8 cellular contexts compared by ENCODE assay signal in genomic region chr1:23563003-23563402, GRCh38. TPM values are rescaled to one million over a fixed set of nuclear protein-coding genes. Genes with fewer than 3 reads are reported as not detected.
DNase-seq lines count a peak whose midpoint lies in the region; ATAC-seq and TF ChIP-seq lines count a peak whose summit lies in the region.

No MANE protein-coding gene starts in this region.

- WGBS in tibial nerve, 2 donors, result 44 to 57% methylated on average over 9 of the region's 9 CpGs

- peak overlapping the region in 1 of 2 donors; percentile 12 for H3K9ac ChIP-seq in mucosa of rectum (ENCODE audit: low read depth in 1 of 2, low read length in 2 of 2)

- no peaks in the 10 kb centered on the region for H3K9me3 Mint-ChIP-seq in activated T-cell treated with anti-CD3 and anti-CD28 coated beads, Interleukin-2, amount 50 U/mL, for 72 hours
- no peaks in the 10 kb centered on the region for H3K9me3 Mint-ChIP-seq in central memory CD8-positive, alpha-beta T cell

- no peak for TF ChIP-seq POLR2A in tibial nerve (IDR thresholded peaks at IDR 0.05)

- H3K4me1 ChIP-seq in mucosa of rectum (ENCODE audit: control insufficient read depth in 2 of 2, insufficient read depth in 2 of 2, low read length in 2 of 2), result peaks cover 41 to 53% of the 10 kb centered on the region in 2 donors
- peaks cover 0 to 71% (median 46%) of the 10 kb centered on the region in 4 donors for H3K4me1 ChIP-seq in tibial nerve

- H3K27ac Mint-ChIP-seq in activated T-cell treated with anti-CD3 and anti-CD28 coated beads, Interleukin-2, amount 50 U/mL, for 72 hours, result no peak overlapping the region
- H3K27ac Mint-ChIP-seq in central memory CD8-positive, alpha-beta T cell (ENCODE audit: low read depth), result peak overlapping the region; percentile 89

- DNase-seq in activated T-cell treated with anti-CD3 and anti-CD28 coated beads, Interleukin-2, amount 50 U/mL, for 72 hours, result no peak
- DNase-seq in activated T-cell treated with anti-CD3 and anti-CD28 coated beads, Interleukin-2, amount 50 U/mL, for 1 hour, result no peak
- no peak for DNase-seq in central memory CD8-positive, alpha-beta T cell (ENCODE audit: low spot score in 2 of 2)
- DNase-seq in tibial nerve (ENCODE audit: low spot score in 2 of 2) (no peak), SHP77 (lab: John Stamatoyannopoulos, UW) (no peak), NCI-H1694 (lab: John Stamatoyannopoulos, UW) (no peak)

- TF ChIP-seq CTCF in tibial nerve (IDR thresholded peaks at IDR 0.05), result no peak

- peaks cover 29% of the 10 kb centered on the region for H3K27me3 Mint-ChIP-seq in activated T-cell treated with anti-CD3 and anti-CD28 coated beads, Interleukin-2, amount 50 U/mL, for 72 hours (ENCODE audit: low read depth)
- H3K27me3 Mint-ChIP-seq in central memory CD8-positive, alpha-beta T cell, result peaks cover 44% of the 10 kb centered on the region

- H3K36me3 Mint-ChIP-seq in activated T-cell treated with anti-CD3 and anti-CD28 coated beads, Interleukin-2, amount 50 U/mL, for 72 hours (ENCODE audit: insufficient read depth in 2 of 2), result peaks cover 0 to 3% of the 10 kb centered on the region in 2 donors
- peaks cover 10% of the 10 kb centered on the region for H3K36me3 Mint-ChIP-seq in central memory CD8-positive, alpha-beta T cell (ENCODE audit: insufficient read depth)

- H3K4me3 ChIP-seq in mucosa of rectum (ENCODE audit: low read length in 2 of 2), result no peak overlapping the region
- H3K4me3 ChIP-seq in tibial nerve, result no peak overlapping the region

- no peaks in the 10 kb centered on the region for H3K9me3 ChIP-seq in mucosa of rectum (ENCODE audit: control insufficient read depth in 2 of 2, low read length in 2 of 2)
- no peaks in the 10 kb centered on the region for H3K9me3 ChIP-seq in tibial nerve

- H3K36me3 ChIP-seq in mucosa of rectum (ENCODE audit: control insufficient read depth in 2 of 2, insufficient read depth in 2 of 2, low read length in 2 of 2), result peaks cover 0 to 4% of the 10 kb centered on the region in 2 donors
- H3K36me3 ChIP-seq in tibial nerve, result peaks cover 0 to 7% (median 0%) of the 10 kb centered on the region in 3 donors

- H3K27me3 ChIP-seq in mucosa of rectum (ENCODE audit: control insufficient read depth in 2 of 2, insufficient read depth in 2 of 2, low read length in 2 of 2) (no peaks in the 10 kb centered on the region), tibial nerve (no peaks in the 10 kb centered on the region)

- peaks cover 50% of the 10 kb centered on the region for H3K4me1 Mint-ChIP-seq in activated T-cell treated with anti-CD3 and anti-CD28 coated beads, Interleukin-2, amount 50 U/mL, for 72 hours (ENCODE audit: low read depth)
- H3K4me1 Mint-ChIP-seq in central memory CD8-positive, alpha-beta T cell, result peaks cover 28% of the 10 kb centered on the region

- H3K27ac ChIP-seq in mucosa of rectum (ENCODE audit: low read depth in 2 of 2, low read length in 2 of 2) (peak overlapping the region; percentile 98 to 99), tibial nerve (peak overlapping the region; percentile 90 to 97 (median 96))

- H3K4me3 Mint-ChIP-seq in activated T-cell treated with anti-CD3 and anti-CD28 coated beads, Interleukin-2, amount 50 U/mL, for 72 hours, result peak overlapping the region; percentile 4 to 34
- H3K4me3 Mint-ChIP-seq in central memory CD8-positive, alpha-beta T cell, result no peak overlapping the region

- no peak for ATAC-seq in activated T-cell treated with anti-CD3 and anti-CD28 coated beads, Interleukin-2, amount 50 U/mL, for 72 hours (replicated peaks in 1 of 2)
- ATAC-seq in central memory CD8-positive, alpha-beta T cell (replicated peaks; ENCODE audit: extremely low read depth, poor library complexity, severe bottlenecking), result no peak
- ATAC-seq in HG02798 (IDR thresholded peaks at IDR 0.05; ENCODE audit: poor library complexity, unreplicated experiment), result no peak

- no peak for TF ChIP-seq EP300 in tibial nerve (IDR thresholded peaks at IDR 0.05)

RNA-seq across cellular contexts. Expression of gene ID3, which starts 3.7 kb away (rescaled TPM):
- 10 to 100 TPM; 32.3 to 37.2 TPM for total RNA-seq in activated T-cell treated with anti-CD3 and anti-CD28 coated beads, Interleukin-2, amount 50 U/mL, for 72 hours
- total RNA-seq in tibial nerve, result 100 to 1,000 TPM; 263 to 369 (median 312) TPM

RNA-seq across cellular contexts. Expression of gene E2F2, which starts 32.0 kb away (rescaled TPM):
- 10 to 100 TPM; 19.9 to 24.7 TPM for total RNA-seq in activated T-cell treated with anti-CD3 and anti-CD28 coated beads, Interleukin-2, amount 50 U/mL, for 72 hours
- under 1 TPM in 3 of 4 donors, not detected in 1; 0.20 to 0.30 (median 0.21) TPM for total RNA-seq in tibial nerve

Comparison
In these comparisons a context has a peak if more than half of its experiments do, and no peak if none do; other contexts are left out.
1. RNA of gene ID3, which starts 3.7 kb away (total RNA-seq): 263 to 369 TPM in tibial nerve; 32.3 to 37.2 TPM in activated T-cell treated with anti-CD3 and anti-CD28 coated beads, Interleukin-2, amount 50 U/mL, for 72 hours; every median in the first group is over 4 times any median in the second.
2. RNA of gene E2F2, which starts 32.0 kb away (total RNA-seq): 19.9 to 24.7 TPM in activated T-cell treated with anti-CD3 and anti-CD28 coated beads, Interleukin-2, amount 50 U/mL, for 72 hours; 0.20 to 0.30 TPM in tibial nerve; every median in the first group is over 10 times any median in the second.